Comparison of ENCODE assay signal across 21 cellular contexts in the genomic region with DNA sequence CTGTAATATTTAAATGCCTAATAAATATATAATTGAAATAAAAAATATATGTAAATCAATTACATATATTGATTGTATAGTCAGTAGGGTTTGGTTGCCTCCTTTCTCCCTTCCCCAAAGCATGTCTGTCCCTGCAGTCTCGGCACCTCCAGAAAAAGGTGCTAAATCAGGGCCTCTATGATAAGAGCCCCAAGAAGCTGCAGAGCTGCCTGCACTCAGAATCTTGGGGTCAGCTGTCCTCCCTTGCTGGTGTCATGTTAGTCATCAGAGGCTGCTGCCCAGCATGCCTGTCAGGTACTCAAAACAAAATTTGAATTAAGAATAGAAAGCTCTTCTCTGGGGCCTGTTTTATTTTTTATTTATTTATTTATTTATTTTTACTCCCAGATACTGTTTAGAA. TPM values are rescaled to one million over a fixed set of nuclear protein-coding genes. Genes with fewer than 3 reads are reported as not detected.
DNase-seq lines count a peak whose midpoint lies in the region; ATAC-seq, FAIRE-seq and TF ChIP-seq lines count a peak whose summit lies in the region.
"Had no signal": no experiment of that assay in that cellular context is flagged by ENCODE, and none has a peak within 500 bp of the region (broad histone marks: within the 10 kb centered on the region; RNA-seq: fewer than 3 reads in every experiment).

No MANE protein-coding gene starts in this region.

- H3K4me2 ChIP-seq in K562 (ENCODE audit: insufficient read depth, low read length), result no peak overlapping the region

- no peaks in the 10 kb centered on the region for H3K36me3 ChIP-seq in K562 (ENCODE audit: control insufficient read depth, insufficient read depth, low read length)
- no peaks in the 10 kb centered on the region for H3K36me3 ChIP-seq in WERI-Rb-1

- peak; percentile 54 for DNase-seq in NB4 (ENCODE audit: low read depth)
- DNase-seq in K562 (ENCODE audit: extremely low read depth in 1 of 4, low spot score in 3 of 4), result peak in 2 of 4 experiments; percentile 23 to 36
- no peak for DNase-seq in GM03348 (ENCODE audit: low spot score)
- DNase-seq in KBM-7, result no peak
- no peak for DNase-seq in WERI-Rb-1
- DNase-seq: 8988T; ACHN; Caco-2; Calu3; CD4-positive, alpha-beta T cell; CD8-positive, alpha-beta T cell; DMS79 treated with DMSO at 0.1 percent for 48 hours; GF-D8 had no signal

- no peak for TF ChIP-seq POLR2A in NB4 (IDR thresholded peaks at IDR 0.05; ENCODE audit: extremely low read depth, insufficient read length)
- TF ChIP-seq POLR2A in K562 (conservative IDR thresholded peaks at IDR 0.05), result no peak

- TF ChIP-seq RAD21 in K562 (CRISPR knock-in tag; conservative IDR thresholded peaks at IDR 0.05 in 1 of 2, IDR thresholded peaks at IDR 0.05 in 1 of 2), result no peak

- POLR2A ChIA-PET in K562 (lab: Yijun Ruan, JAX), result interaction anchor here (0.6 kb wide), 1 partner anchor 63 kb away, joined by 3 read pairs; no protein-coding TSS in a partner anchor

- H3K27me3 ChIP-seq in K562 (ENCODE audit: control insufficient read depth in 2 of 2, insufficient read depth in 2 of 2, low read length in 2 of 2), result no peaks in the 10 kb centered on the region
- H3K27me3 ChIP-seq in WERI-Rb-1 (ENCODE audit: insufficient read depth, low read depth, severe bottlenecking), result no peaks in the 10 kb centered on the region
- H3K27me3 ChIP-seq: BLaER1 treated with 17β-estradiol and CSF1 and Interleukin-3, amounts not matched to agents 10 nM and 100 nM had no signal

- in situ Hi-C loops in K562 (cut with MboI), result no loop called here
- in situ Hi-C loops in KBM-7 (cut with MboI; ENCODE audit: low pct_unique_long_range_greater_than_20kb, low sequenced_read_pairs), result no loop called here

- no peak overlapping the region for H3K9ac ChIP-seq in K562 (ENCODE audit: insufficient read depth in 1 of 2, low read depth in 2 of 2, low read length in 2 of 2)

- ATAC-seq in K562, result no peak
- ATAC-seq: CD8-positive, alpha-beta T cell; GM12878 had no signal

- no peak overlapping the region for H2AFZ ChIP-seq in K562 (ENCODE audit: low read depth, low read length)

- no peaks in the 10 kb centered on the region for H4K20me1 ChIP-seq in K562 (replicated peaks; ENCODE audit: control insufficient read depth, insufficient read depth, low read length)

- TF ChIP-seq CTCF in NB4 (IDR thresholded peaks at IDR 0.05; ENCODE audit: low read depth, low read length) (no peak), K562 (IDR thresholded peaks at IDR 0.05 in 2 of 3, conservative IDR thresholded peaks at IDR 0.05 in 1 of 3; ENCODE audit: insufficient read depth in 2 of 3, low read depth in 1 of 3, low read length in 3 of 3) (no peak), WERI-Rb-1 (IDR thresholded peaks at IDR 0.05; ENCODE audit: low read depth, low read length) (no peak)

- no peaks in the 10 kb centered on the region for H3K9me1 ChIP-seq in K562 (ENCODE audit: control insufficient read depth, insufficient read depth, low read length)

- H3K4me3 ChIP-seq in NB4 (ENCODE audit: low read depth, low read length), result no peak overlapping the region
- H3K4me3 ChIP-seq in K562, result no peak overlapping the region
- no peak overlapping the region for H3K4me3 ChIP-seq in WERI-Rb-1 (ENCODE audit: low read depth, low read length)
- H3K4me3 ChIP-seq: BLaER1 treated with 17β-estradiol and CSF1 and Interleukin-3, amounts not matched to agents 10 nM and 100 nM; GM12878 had no signal

- no peak for FAIRE-seq in K562 (lab: Jason Lieb, UNC)
- FAIRE-seq: A204.1, D721Med, G401.6, GM12878, GM12892, GM18507 had no signal

- CTCF ChIA-PET in K562 (lab: Yijun Ruan, JAX; ENCODE audit: low intra/inter-chr PET ratio), result no interaction called here

- 0% methylated on average over 1 of the region's 1 CpG for WGBS in K562 (ENCODE audit: insufficient coverage, low coverage, missing lambda C conversion rate)

- H3K4me1 ChIP-seq in K562 (replicated peaks in 1 of 2; ENCODE audit: control insufficient read depth in 2 of 2, insufficient read depth in 2 of 2, low read length in 2 of 2), result no peaks in the 10 kb centered on the region; a peak in 1 of 5 replicates
- H3K4me1 ChIP-seq: Caco-2 had no signal

- no peaks in the 10 kb centered on the region for H3K79me2 ChIP-seq in K562 (ENCODE audit: control insufficient read depth, insufficient read depth, low read length)

- BruUV-seq in K562 (replicated peaks; lab: Mats Ljungman, UMichigan), result no TSS peak

- TF ChIP-seq EP300 in K562 (IDR thresholded peaks at IDR 0.05; ENCODE audit: low read length), result no peak

- H3K9me3 ChIP-seq in K562 (replicated peaks; ENCODE audit: control insufficient read depth, insufficient read depth, low read depth, low read length) (no peaks in the 10 kb centered on the region), WERI-Rb-1 (ENCODE audit: severe bottlenecking) (no peaks in the 10 kb centered on the region)
- H3K9me3 ChIP-seq: BLaER1 treated with 17β-estradiol and CSF1 and Interleukin-3, amounts not matched to agents 10 nM and 100 nM; Caco-2 had no signal

- H3K27ac ChIP-seq in K562 (ENCODE audit: extremely low read depth, low read depth, low read length) (no peak overlapping the region), WERI-Rb-1 (no peak overlapping the region)
- H3K27ac ChIP-seq: C4-2B had no signal

- intact Hi-C loops in K562 (cut with micrococcal nuclease), result loop anchor here (10.0 kb wide), 1 partner anchor 160 kb away; no protein-coding TSS in a partner anchor

TF ChIP-seq in K562, 482 proteins besides CTCF, POLR2A, EP300 and RAD21 (continues in another document):
- TF ChIP-seq, protein P1, sequence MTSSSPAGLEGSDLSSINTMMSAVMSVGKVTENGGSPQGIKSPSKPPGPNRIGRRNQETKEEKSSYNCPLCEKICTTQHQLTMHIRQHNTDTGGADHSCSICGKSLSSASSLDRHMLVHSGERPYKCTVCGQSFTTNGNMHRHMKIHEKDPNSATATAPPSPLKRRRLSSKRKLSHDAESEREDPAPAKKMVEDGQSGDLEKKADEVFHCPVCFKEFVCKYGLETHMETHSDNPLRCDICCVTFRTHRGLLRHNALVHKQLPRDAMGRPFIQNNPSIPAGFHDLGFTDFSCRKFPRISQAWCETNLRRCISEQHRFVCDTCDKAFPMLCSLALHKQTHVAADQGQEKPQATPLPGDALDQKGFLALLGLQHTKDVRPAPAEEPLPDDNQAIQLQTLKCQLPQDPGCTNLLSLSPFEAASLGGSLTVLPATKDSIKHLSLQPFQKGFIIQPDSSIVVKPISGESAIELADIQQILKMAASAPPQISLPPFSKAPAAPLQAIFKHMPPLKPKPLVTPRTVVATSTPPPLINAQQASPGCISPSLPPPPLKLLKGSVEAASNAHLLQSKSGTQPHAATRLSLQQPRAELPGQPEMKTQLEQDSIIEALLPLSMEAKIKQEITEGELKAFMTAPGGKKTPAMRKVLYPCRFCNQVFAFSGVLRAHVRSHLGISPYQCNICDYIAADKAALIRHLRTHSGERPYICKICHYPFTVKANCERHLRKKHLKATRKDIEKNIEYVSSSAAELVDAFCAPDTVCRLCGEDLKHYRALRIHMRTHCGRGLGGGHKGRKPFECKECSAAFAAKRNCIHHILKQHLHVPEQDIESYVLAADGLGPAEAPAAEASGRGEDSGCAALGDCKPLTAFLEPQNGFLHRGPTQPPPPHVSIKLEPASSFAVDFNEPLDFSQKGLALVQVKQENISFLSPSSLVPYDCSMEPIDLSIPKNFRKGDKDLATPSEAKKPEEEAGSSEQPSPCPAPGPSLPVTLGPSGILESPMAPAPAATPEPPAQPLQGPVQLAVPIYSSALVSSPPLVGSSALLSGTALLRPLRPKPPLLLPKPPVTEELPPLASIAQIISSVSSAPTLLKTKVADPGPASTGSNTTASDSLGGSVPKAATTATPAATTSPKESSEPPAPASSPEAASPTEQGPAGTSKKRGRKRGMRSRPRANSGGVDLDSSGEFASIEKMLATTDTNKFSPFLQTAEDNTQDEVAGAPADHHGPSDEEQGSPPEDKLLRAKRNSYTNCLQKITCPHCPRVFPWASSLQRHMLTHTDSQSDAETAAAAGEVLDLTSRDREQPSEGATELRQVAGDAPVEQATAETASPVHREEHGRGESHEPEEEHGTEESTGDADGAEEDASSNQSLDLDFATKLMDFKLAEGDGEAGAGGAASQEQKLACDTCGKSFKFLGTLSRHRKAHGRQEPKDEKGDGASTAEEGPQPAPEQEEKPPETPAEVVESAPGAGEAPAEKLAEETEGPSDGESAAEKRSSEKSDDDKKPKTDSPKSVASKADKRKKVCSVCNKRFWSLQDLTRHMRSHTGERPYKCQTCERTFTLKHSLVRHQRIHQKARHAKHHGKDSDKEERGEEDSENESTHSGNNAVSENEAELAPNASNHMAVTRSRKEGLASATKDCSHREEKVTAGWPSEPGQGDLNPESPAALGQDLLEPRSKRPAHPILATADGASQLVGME (CRISPR knock-in tag; IDR thresholded peaks at IDR 0.05), result no peak
- TF ChIP-seq EWSR1 (IDR thresholded peaks at IDR 0.05; ENCODE audit: borderline replicate concordance, low read depth, partially characterized antibody) (no peak), KDM1A (IDR thresholded peaks at IDR 0.05) (peak; percentile 37 to 54; a peak in 2 of 4 replicates), FOXK1 (CRISPR knock-in tag; IDR thresholded peaks at IDR 0.05; ENCODE audit: borderline replicate concordance) (no peak)

RNA-seq across cellular contexts. Expression of gene FLT1, which starts 9.8 kb away (rescaled TPM):
- total RNA-seq in K562 (2011; cell fraction: chromatin; rRNA removed; ENCODE audit: low replicate concordance), result 2.9 and 4.1 TPM in 2 replicates
- 1.3 and 1.7 TPM in 2 replicates for total RNA-seq in K562 (2011; cell fraction: nucleolus; rRNA removed)
- 1.5 and 3.1 TPM in 2 replicates for total RNA-seq in K562 (2011; cell fraction: nucleoplasm; rRNA removed)
- total RNA-seq in K562 (2014; rRNA removed) (0.24 and 0.27 TPM in 2 replicates), K562 (2014; rRNA removed; fragmentation: Illumina TruSeq; extraction: Trizol) (0.19 and 0.22 TPM in 2 replicates), K562 (2015; rRNA removed; fragmentation: Illumina TruSeq; extraction: Trizol) (0.04 TPM in 2 replicates), K562 (2021) (0.22 and 0.40 TPM in 2 replicates)
- polyA plus RNA-seq in K562 (2011; rRNA removed) (0.77 and 2.0 TPM in 2 replicates), K562 (2014; fragmentation: Illumina TruSeq; extraction: Trizol) (0.17 and 0.22 TPM in 2 replicates), K562 (2014; fragmentation: Nextera tagmentation; extraction: Ambion mirVana) (under 1 TPM; 0.04 to 0.10 TPM), K562 (2014; rRNA removed) (0.01 TPM in 1 of 2 replicates, not detected in the other)
- polyA plus RNA-seq in K562 (2011; cell fraction: cytosol; rRNA removed), result 0.37 and 0.45 TPM in 2 replicates
- 0.97 and 1.0 TPM in 2 replicates for polyA plus RNA-seq in K562 (2011; cell fraction: nucleus; rRNA removed)
- polyA plus RNA-seq in K562 (2012), result 0.60 and 0.91 TPM in 2 replicates
- 2.5 and 4.0 TPM in 2 replicates for polyA minus RNA-seq in K562 (2011; rRNA and poly(A)+ RNA removed)
- 0.55 and 1.4 TPM in 2 replicates for polyA minus RNA-seq in K562 (2011; cell fraction: cytosol; rRNA and poly(A)+ RNA removed)
- polyA minus RNA-seq in K562 (2011; cell fraction: nucleus; rRNA and poly(A)+ RNA removed), result 0.56 and 0.81 TPM in 2 replicates
- total RNA-seq: Calu3 had no signal
